In the genomic region with DNA sequence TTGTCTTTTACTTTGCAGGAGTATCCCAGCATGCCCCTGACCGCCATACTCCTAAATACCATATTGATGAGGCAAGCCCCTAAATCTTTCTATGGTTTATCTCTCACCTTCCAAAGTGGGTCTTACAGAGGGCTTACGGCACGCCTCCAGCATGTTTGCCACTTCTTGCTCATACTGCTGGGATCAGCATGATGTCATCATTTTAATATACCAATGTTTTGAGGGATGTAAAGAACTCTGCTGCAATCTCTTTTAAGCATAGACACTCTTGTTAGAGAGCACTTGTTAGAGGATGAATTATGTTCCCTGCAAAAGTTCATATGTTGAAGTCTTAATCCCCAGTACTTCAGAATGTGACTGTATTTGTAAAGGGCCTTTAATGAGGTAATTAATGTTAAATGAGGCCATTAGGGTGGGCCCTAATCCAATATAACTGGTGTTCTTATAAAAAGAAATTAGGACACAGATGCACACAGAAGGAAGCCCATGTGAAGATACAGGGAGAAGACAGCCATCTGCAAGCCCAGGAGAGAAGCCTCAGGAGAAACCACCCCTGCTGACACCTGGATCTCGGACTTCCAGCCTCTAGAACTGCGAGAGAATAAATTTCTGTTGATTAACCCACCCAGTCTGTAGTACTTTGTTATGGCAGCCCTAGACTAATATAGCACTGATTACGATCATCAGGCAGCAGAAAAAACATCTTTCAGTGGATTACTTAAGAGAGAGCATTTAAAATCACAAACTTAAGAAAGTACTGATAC, we compare ENCODE assay signal across 1 cellular context.
A peak's percentile ranks its signal among the peaks of the same experiment; 100 is the strongest.
TF ChIP-seq lines count a peak whose summit lies in the region.

No MANE protein-coding gene starts in this region.

TF ChIP-seq in HepG2, 621 proteins besides CTCF, POLR2A, EP300 and RAD21:
- no peak for TF ChIP-seq SP140L (CRISPR knock-in tag; IDR thresholded peaks at IDR 0.05; ENCODE audit: borderline replicate concordance)
- TF ChIP-seq ATF7 (IDR thresholded peaks at IDR 0.05): peak; percentile 85
- no peak for TF ChIP-seq ATF7 (CRISPR knock-in tag; IDR thresholded peaks at IDR 0.05)
